ENCODE assay signal across 25 cellular contexts in genomic region chr11:64034411-64034811, GRCh38. TPM values are rescaled to one million over a fixed set of nuclear protein-coding genes. Genes with fewer than 3 reads are reported as not detected.
A peak's percentile ranks its signal among the peaks of the same experiment; 100 is the strongest.
DNase-seq lines count a peak whose midpoint lies in the region; FAIRE-seq and TF ChIP-seq lines count a peak whose summit lies in the region.
"Had no signal": no experiment of that assay in that cellular context is flagged by ENCODE, and none has a peak within 500 bp of the region (broad histone marks: within the 10 kb centered on the region; RNA-seq: fewer than 3 reads in every experiment).

No MANE protein-coding gene starts in this region.

- no peak for TF ChIP-seq POLR2A in H1 (IDR thresholded peaks at IDR 0.05; ENCODE audit: control extremely low read depth in 1 of 2, low read depth in 2 of 2, low read length in 2 of 2)
- TF ChIP-seq POLR2A in GM12891 (IDR thresholded peaks at IDR 0.05; ENCODE audit: low read depth, low read length): no peak

- no peak for FAIRE-seq in H1 (lab: Jason Lieb, UNC)
- no peak for FAIRE-seq in GM12891 (lab: Jason Lieb, UNC)
- FAIRE-seq: frontal cortex, keratinocyte, small intestine, urothelium cell line had no signal

- H3K18ac ChIP-seq in H1 (ENCODE audit: extremely low read depth, low read length): no peak overlapping the region

- no peak overlapping the region for H2AFZ ChIP-seq in H1 (ENCODE audit: low read length)

- H3K36me3 Mint-ChIP-seq in Caco-2 (ENCODE audit: insufficient read depth, unreplicated experiment): no peaks in the 10 kb centered on the region
- H3K36me3 Mint-ChIP-seq in neural crest cell (ENCODE audit: low read depth): no peaks in the 10 kb centered on the region

- no peak overlapping the region for H3K4me3 ChIP-seq in Caco-2 (ENCODE audit: low read depth, low read length)
- no peak overlapping the region for H3K4me3 ChIP-seq in H1 (ENCODE audit: extremely low read depth in 1 of 4, insufficient read depth in 2 of 4, low read depth in 3 of 4, low read length in 4 of 4)
- H3K4me3 ChIP-seq: HAP-1, lower lobe of right lung had no signal

- H4K8ac ChIP-seq in H1 (ENCODE audit: extremely low read depth, insufficient read depth, low read length): no peak overlapping the region

- peaks cover 11% of the 10 kb centered on the region for H3K27me3 Mint-ChIP-seq in Caco-2 (ENCODE audit: insufficient read depth, unreplicated experiment)
- peaks cover 53% of the 10 kb centered on the region for H3K27me3 Mint-ChIP-seq in neural crest cell (ENCODE audit: low read depth)

- no TSS peak for BruUV-seq in Caco-2 (replicated peaks; lab: Mats Ljungman, UMichigan)

- H2BK12ac ChIP-seq in H1 (ENCODE audit: low read depth, low read length): no peak overlapping the region

- no peak overlapping the region for H3K56ac ChIP-seq in H1 (replicated peaks; ENCODE audit: insufficient read length, low read depth, low read length)

- H3K27me3 ChIP-seq in Caco-2 (replicated peaks; ENCODE audit: control insufficient read depth, insufficient read depth, low read length): no peaks in the 10 kb centered on the region; the same call in 1 of the 2 replicates
- peaks cover 56 to 95% (median 86%) of the 10 kb centered on the region in 4 experiments for H3K27me3 ChIP-seq in H1 (replicated peaks in 1 of 4; ENCODE audit: control insufficient read depth in 3 of 4, extremely low read depth in 1 of 4, insufficient read depth in 3 of 4, low read length in 3 of 4)

- H4K5ac ChIP-seq in H1 (ENCODE audit: insufficient read length, low read depth, low read length): no peak overlapping the region

- TF ChIP-seq CTCF in Caco-2 (IDR thresholded peaks at IDR 0.05; ENCODE audit: insufficient read depth in 1 of 2, low read depth in 1 of 2, low read length in 1 of 2, severe bottlenecking in 1 of 2, unreplicated experiment in 1 of 2): no peak
- peak in 2 of 3 experiments; percentile 64 to 80; a peak in 3 of 4 replicates for TF ChIP-seq CTCF in H1 (IDR thresholded peaks at IDR 0.05; ENCODE audit: control extremely low read depth in 1 of 3, insufficient read depth in 1 of 3, low read depth in 1 of 3, low read length in 3 of 3)
- TF ChIP-seq CTCF in neural crest cell (conservative IDR thresholded peaks at IDR 0.05): no peak
- TF ChIP-seq CTCF in GM10248 (IDR thresholded peaks at IDR 0.05; ENCODE audit: control extremely low read depth, extremely low read depth, low read depth, missing control alignments): no peak

- H2BK15ac ChIP-seq in H1 (ENCODE audit: low read length): no peak overlapping the region

- H3K27ac ChIP-seq in H1 (ENCODE audit: low read depth, low read length): no peak overlapping the region
- H3K27ac ChIP-seq: esophagus squamous epithelium, lower lobe of right lung had no signal

- CTCF ChIA-PET in Caco-2 (lab: Charles Lee) (interaction anchor here (0.6 kb wide), 1 partner anchor 206 kb away, joined by 4 read pairs; no protein-coding TSS in a partner anchor), H1 (lab: Charles Lee; ENCODE audit: partially characterized antibody) (interaction anchor here (0.6 to 21.2 kb wide), 19 partner anchors 9 to 125 kb away, joined by 3 to 291 read pairs (median 5); partner anchors contain the start of gene RCOR2), GM10248 (lab: Yijun Ruan, JAX) (no interaction called here)

- no peaks in the 10 kb centered on the region; the same call in 1 of the 2 replicates for H3K4me1 ChIP-seq in Caco-2
- H3K4me1 ChIP-seq in H1 (replicated peaks in 1 of 4; ENCODE audit: control insufficient read depth in 3 of 4, insufficient read depth in 4 of 4, low read length in 3 of 4): peaks cover 4 to 19% (median 9%) of the 10 kb centered on the region in 4 experiments; a peak in 6 of 7 replicates
- H3K4me1 ChIP-seq: BE2C, HAP-1 had no signal

- no peaks in the 10 kb centered on the region for H3K9me3 ChIP-seq in Caco-2
- no peaks in the 10 kb centered on the region for H3K9me3 ChIP-seq in H1 (ENCODE audit: insufficient read depth in 2 of 2, low read depth in 1 of 2, low read length in 1 of 2)
- H3K9me3 ChIP-seq: BE2C, esophagus squamous epithelium, HAP-1, lower lobe of right lung had no signal

- no peak overlapping the region for H3K14ac ChIP-seq in H1 (ENCODE audit: insufficient read length)

- no peaks in the 10 kb centered on the region for H3K9me3 Mint-ChIP-seq in Caco-2 (ENCODE audit: unreplicated experiment)
- no peaks in the 10 kb centered on the region for H3K9me3 Mint-ChIP-seq in neural crest cell

- no peak overlapping the region for H2BK5ac ChIP-seq in H1 (ENCODE audit: low read depth, low read length)

- H3K4me2 ChIP-seq in H1 (ENCODE audit: insufficient read depth in 1 of 2, low read depth in 2 of 2, low read length in 2 of 2): peak overlapping the region in 1 of 2 experiments; percentile 72; a peak in 1 of 4 replicates

- no peak for TF ChIP-seq EP300 in H1 (IDR thresholded peaks at IDR 0.05; ENCODE audit: borderline replicate concordance in 1 of 2, low read depth in 2 of 2, low read length in 2 of 2)

- 23% methylated on average over 8 of the region's 9 CpGs; no CpG with 5 or more reads in 1 of the 2 experiments for WGBS in H1 (ENCODE audit: extremely low coverage in 1 of 2, insufficient coverage in 1 of 2, insufficient read length in 1 of 2, insufficient replicate concordance in 2 of 2, low coverage in 1 of 2, low lambda C conversion rate in 2 of 2, missing lambda C conversion rate in 1 of 2), 2 experiments

- H2AK5ac ChIP-seq in H1 (ENCODE audit: low read depth, low read length): no peak overlapping the region

- H4K20me1 ChIP-seq in H1 (replicated peaks in 1 of 2; ENCODE audit: control insufficient read depth in 1 of 2, insufficient read depth in 2 of 2, low read length in 2 of 2): peaks cover 8 to 18% of the 10 kb centered on the region in 2 experiments

- peaks cover 7% of the 10 kb centered on the region; the same call in 1 of the 2 replicates for H3K23me2 ChIP-seq in H1 (ENCODE audit: low read depth, low read length)

- H3K4ac ChIP-seq in H1 (replicated peaks; ENCODE audit: insufficient read length, low read depth, low read length): no peak overlapping the region

- no peak overlapping the region for H3K27ac Mint-ChIP-seq in Caco-2 (ENCODE audit: unreplicated experiment)
- no peak overlapping the region for H3K27ac Mint-ChIP-seq in neural crest cell (ENCODE audit: unreplicated experiment)

- peak; percentile 39 to 49 for TF ChIP-seq RAD21 in H1 (IDR thresholded peaks at IDR 0.05 in 1 of 2, conservative IDR thresholded peaks at IDR 0.05 in 1 of 2; ENCODE audit: low read depth in 2 of 2, low read length in 2 of 2)

- peak overlapping the region; percentile 68 for H3K4me3 Mint-ChIP-seq in Caco-2 (ENCODE audit: unreplicated experiment)
- H3K4me3 Mint-ChIP-seq in neural crest cell: peak overlapping the region; percentile 82

- no peaks in the 10 kb centered on the region for H3K36me3 ChIP-seq in Caco-2 (ENCODE audit: control insufficient read depth, insufficient read depth, low read length)
- H3K36me3 ChIP-seq in H1 (ENCODE audit: control insufficient read depth in 2 of 4, insufficient read depth in 4 of 4, low read length in 3 of 4): no peaks in the 10 kb centered on the region
- H3K36me3 ChIP-seq: BE2C, esophagus squamous epithelium, HAP-1, lower lobe of right lung had no signal

- no peak overlapping the region for H4K91ac ChIP-seq in H1 (replicated peaks; ENCODE audit: insufficient read length, low read length)

- H3K79me1 ChIP-seq in H1 (ENCODE audit: low read depth, low read length): no peaks in the 10 kb centered on the region

- intact Hi-C loops in Caco-2 (cut with micrococcal nuclease; ENCODE audit: unreplicated experiment): no loop called here

- POLR2A ChIA-PET in Caco-2 (lab: Charles Lee) (no interaction called here), H1 (lab: Charles Lee; ENCODE audit: partially characterized antibody) (interaction anchor here (0.9 to 2.0 kb wide), 4 partner anchors 10 to 19 kb away, joined by 3 to 6 read pairs (median 4); no protein-coding TSS in a partner anchor), GM10248 (lab: Yijun Ruan, JAX) (no interaction called here)

- no peak for DNase-seq in Caco-2
- DNase-seq in SK-N-DZ (ENCODE audit: low spot score): peak; percentile 66
- DNase-seq in H1 (ENCODE audit: low read depth in 1 of 2, low spot score in 2 of 2): peak in 1 of 2 experiments; percentile 74
- no peak for DNase-seq in neural crest cell (ENCODE audit: low read depth, low spot score)
- DNase-seq in NCI-H524 (lab: John Stamatoyannopoulos, UW): no peak
- no peak for DNase-seq in GM12891 (ENCODE audit: insufficient read length, low spot score)
- DNase-seq in SKM-1 (lab: John Stamatoyannopoulos, UW; ENCODE audit: unreplicated experiment): no peak
- DNase-seq in GM10248 (ENCODE audit: extremely low spot score): no peak
- DNase-seq: activated CD8-positive, alpha-beta memory T cell treated with anti-CD3 and anti-CD28 coated beads, Interleukin-2, amount 50 U/mL, for 48 hours; BE2C; DND-41; effector memory CD4-positive, alpha-beta T cell; esophagus squamous epithelium; lower lobe of right lung; NCI-H1048; NCI-H187 treated with DMSO at 0.1 percent for 48 hours; NCI-H774; occipital lobe; retina; small intestine; T1000 had no signal

- no peaks in the 10 kb centered on the region for H3K4me1 Mint-ChIP-seq in Caco-2 (ENCODE audit: low read depth, unreplicated experiment)
- peaks cover 27% of the 10 kb centered on the region for H3K4me1 Mint-ChIP-seq in neural crest cell

- H3K23ac ChIP-seq in H1 (ENCODE audit: insufficient read length): no peak overlapping the region

- no peak overlapping the region for H2BK20ac ChIP-seq in H1 (ENCODE audit: low read length)

- H3K9ac ChIP-seq in H1 (replicated peaks in 1 of 4; ENCODE audit: extremely low read depth in 1 of 4, low read depth in 3 of 4, low read length in 3 of 4): no peak overlapping the region

- H2BK120ac ChIP-seq in H1 (replicated peaks; ENCODE audit: low read depth, low read length): no peak overlapping the region

- no peaks in the 10 kb centered on the region for H3K79me2 ChIP-seq in H1 (ENCODE audit: control insufficient read depth in 1 of 2, insufficient read depth in 2 of 2, low read length in 2 of 2)

RNA-seq across cellular contexts. Expression of gene FLRT1, which starts 1.3 kb away (rescaled TPM):
- total RNA-seq in Caco-2 (2022) (0.14 and 0.39 TPM in 2 replicates), neural crest cell (2.4 and 3.0 TPM in 2 replicates)
- 1.1 and 2.5 TPM in 2 replicates for polyA plus RNA-seq in SK-N-DZ (2014; cell fraction: cytosol; rRNA removed)
- polyA plus RNA-seq in SK-N-DZ (2014; cell fraction: nucleus; rRNA removed): 0.72 and 1.4 TPM in 2 replicates
- total RNA-seq in H1 (2021; fragmentation: NEBNext Ultra II Directional; extraction: Animal tissue kit (Norgen Biotek cat#: 25700)): 0.28 and 0.42 TPM in 2 replicates
- polyA plus RNA-seq in H1 (2011; rRNA removed): 0.14 and 0.20 TPM in 2 replicates
- 0.10 TPM for polyA plus RNA-seq in H1 (2011; cell fraction: cytosol; rRNA removed)
- polyA plus RNA-seq in H1 (2011; cell fraction: nucleus; rRNA removed): 0.19 TPM
- 0.30 to 0.89 TPM (median 0.74 TPM) in 4 replicates for polyA plus RNA-seq in H1 (2012, experiment 1 of 2)
- 0.17 TPM for polyA plus RNA-seq in H1 (2012, experiment 2 of 2)
- 0.61 TPM for polyA plus RNA-seq in H1 (2013, experiment 1 of 2)
- 0.59 TPM for polyA plus RNA-seq in H1 (2013, experiment 2 of 2)
- polyA minus RNA-seq in H1 (2011; rRNA and poly(A)+ RNA removed): 0.16 and 0.20 TPM in 2 replicates
- polyA minus RNA-seq in H1 (2011; cell fraction: cytosol; rRNA and poly(A)+ RNA removed): 0.29 TPM
- polyA minus RNA-seq in H1 (2011; cell fraction: nucleus; rRNA and poly(A)+ RNA removed): not detected
- 0.05 TPM for polyA plus RNA-seq in GM12891 (2012; ENCODE audit: low read depth, missing spikeins)
- total RNA-seq: lower lobe of right lung had no signal
- polyA plus RNA-seq: keratinocyte had no signal

RNA-seq across cellular contexts. Expression of gene OTUB1, which starts 48.2 kb away (rescaled TPM):
- total RNA-seq in Caco-2 (2022) (140 and 152 TPM in 2 replicates), neural crest cell (122 and 124 TPM in 2 replicates)
- polyA plus RNA-seq in SK-N-DZ (2014; cell fraction: cytosol; rRNA removed): 59.8 and 70.2 TPM in 2 replicates
- polyA plus RNA-seq in SK-N-DZ (2014; cell fraction: nucleus; rRNA removed): 160 and 166 TPM in 2 replicates
- 110 and 112 TPM in 2 replicates for total RNA-seq in H1 (2021; fragmentation: NEBNext Ultra II Directional; extraction: Animal tissue kit (Norgen Biotek cat#: 25700))
- polyA plus RNA-seq in H1 (2011; rRNA removed): 274 and 348 TPM in 2 replicates
- 214 TPM for polyA plus RNA-seq in H1 (2011; cell fraction: cytosol; rRNA removed)
- 408 TPM for polyA plus RNA-seq in H1 (2011; cell fraction: nucleus; rRNA removed)
- 116 to 162 TPM (median 150 TPM) in 4 replicates for polyA plus RNA-seq in H1 (2012, experiment 1 of 2)
- polyA plus RNA-seq in H1 (2012, experiment 2 of 2): 177 TPM
- 88.3 TPM for polyA plus RNA-seq in H1 (2013, experiment 1 of 2)
- 81.7 TPM for polyA plus RNA-seq in H1 (2013, experiment 2 of 2)
- polyA minus RNA-seq in H1 (2011; rRNA and poly(A)+ RNA removed): 105 and 113 TPM in 2 replicates
- 71.3 TPM for polyA minus RNA-seq in H1 (2011; cell fraction: cytosol; rRNA and poly(A)+ RNA removed)
- polyA minus RNA-seq in H1 (2011; cell fraction: nucleus; rRNA and poly(A)+ RNA removed): 57.0 TPM
- polyA plus RNA-seq in GM12891 (2012; ENCODE audit: low read depth, missing spikeins): 96.4 TPM

RNA-seq across cellular contexts. Expression of gene COX8A, which starts 60.0 kb away (rescaled TPM):
- total RNA-seq in Caco-2 (2022) (376 and 448 TPM in 2 replicates), neural crest cell (349 and 389 TPM in 2 replicates)
- polyA plus RNA-seq in SK-N-DZ (2014; cell fraction: cytosol; rRNA removed): 990 and 1,061 TPM in 2 replicates
- 814 and 955 TPM in 2 replicates for polyA plus RNA-seq in SK-N-DZ (2014; cell fraction: nucleus; rRNA removed)
- 365 and 413 TPM in 2 replicates for total RNA-seq in H1 (2021; fragmentation: NEBNext Ultra II Directional; extraction: Animal tissue kit (Norgen Biotek cat#: 25700))
- 1,720 and 2,058 TPM in 2 replicates for polyA plus RNA-seq in H1 (2011; rRNA removed)
- 801 TPM for polyA plus RNA-seq in H1 (2011; cell fraction: cytosol; rRNA removed)
- 895 TPM for polyA plus RNA-seq in H1 (2011; cell fraction: nucleus; rRNA removed)
- 439 to 800 TPM (median 741 TPM) in 4 replicates for polyA plus RNA-seq in H1 (2012, experiment 1 of 2)
- polyA plus RNA-seq in H1 (2012, experiment 2 of 2): 1,693 TPM
- polyA plus RNA-seq in H1 (2013, experiment 1 of 2): 891 TPM
- polyA plus RNA-seq in H1 (2013, experiment 2 of 2): 816 TPM
- polyA minus RNA-seq in H1 (2011; rRNA and poly(A)+ RNA removed): 145 and 160 TPM in 2 replicates
- polyA minus RNA-seq in H1 (2011; cell fraction: cytosol; rRNA and poly(A)+ RNA removed): 241 TPM
- polyA minus RNA-seq in H1 (2011; cell fraction: nucleus; rRNA and poly(A)+ RNA removed): 152 TPM
- polyA plus RNA-seq in GM12891 (2012; ENCODE audit: low read depth, missing spikeins): 751 TPM

Comparison
In these comparisons a context has a peak if more than half of its experiments do, and no peak if none do; other contexts are left out.
1. CTCF ChIP-seq: peak in H1 (2 of 3); none in Caco-2 (0 of 2), neural crest cell (single experiment) and GM10248 (single experiment).